In the genomic region with DNA sequence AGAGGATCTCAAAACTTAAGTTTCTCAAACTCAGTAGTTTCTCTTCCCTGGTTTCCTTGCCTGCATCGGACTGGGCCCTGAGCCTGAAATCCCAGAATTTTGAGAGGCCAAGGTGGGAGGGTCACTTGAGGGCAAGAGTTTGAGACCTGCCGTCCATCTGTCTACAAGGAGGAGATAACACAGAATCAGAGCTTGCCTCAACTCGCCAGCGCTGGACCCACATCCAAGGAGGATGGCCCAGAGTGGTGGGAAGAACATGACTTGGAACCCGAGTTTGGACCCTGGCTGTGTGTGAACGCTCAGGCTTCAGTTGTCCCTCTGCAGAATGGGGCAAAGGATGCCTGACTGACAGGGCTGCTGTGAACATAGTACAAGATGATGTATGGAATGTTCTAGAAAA, we compare ENCODE assay signal across 1 cellular context.
TF ChIP-seq lines count a peak whose summit lies in the region.

No MANE protein-coding gene starts in this region.

TF ChIP-seq in SK-N-SH treated with all-trans-retinoic acid at 6 μM for 48 hours, 23 proteins besides CTCF, POLR2A, EP300 and RAD21 (continued from another document):
- TF ChIP-seq, protein P1, sequence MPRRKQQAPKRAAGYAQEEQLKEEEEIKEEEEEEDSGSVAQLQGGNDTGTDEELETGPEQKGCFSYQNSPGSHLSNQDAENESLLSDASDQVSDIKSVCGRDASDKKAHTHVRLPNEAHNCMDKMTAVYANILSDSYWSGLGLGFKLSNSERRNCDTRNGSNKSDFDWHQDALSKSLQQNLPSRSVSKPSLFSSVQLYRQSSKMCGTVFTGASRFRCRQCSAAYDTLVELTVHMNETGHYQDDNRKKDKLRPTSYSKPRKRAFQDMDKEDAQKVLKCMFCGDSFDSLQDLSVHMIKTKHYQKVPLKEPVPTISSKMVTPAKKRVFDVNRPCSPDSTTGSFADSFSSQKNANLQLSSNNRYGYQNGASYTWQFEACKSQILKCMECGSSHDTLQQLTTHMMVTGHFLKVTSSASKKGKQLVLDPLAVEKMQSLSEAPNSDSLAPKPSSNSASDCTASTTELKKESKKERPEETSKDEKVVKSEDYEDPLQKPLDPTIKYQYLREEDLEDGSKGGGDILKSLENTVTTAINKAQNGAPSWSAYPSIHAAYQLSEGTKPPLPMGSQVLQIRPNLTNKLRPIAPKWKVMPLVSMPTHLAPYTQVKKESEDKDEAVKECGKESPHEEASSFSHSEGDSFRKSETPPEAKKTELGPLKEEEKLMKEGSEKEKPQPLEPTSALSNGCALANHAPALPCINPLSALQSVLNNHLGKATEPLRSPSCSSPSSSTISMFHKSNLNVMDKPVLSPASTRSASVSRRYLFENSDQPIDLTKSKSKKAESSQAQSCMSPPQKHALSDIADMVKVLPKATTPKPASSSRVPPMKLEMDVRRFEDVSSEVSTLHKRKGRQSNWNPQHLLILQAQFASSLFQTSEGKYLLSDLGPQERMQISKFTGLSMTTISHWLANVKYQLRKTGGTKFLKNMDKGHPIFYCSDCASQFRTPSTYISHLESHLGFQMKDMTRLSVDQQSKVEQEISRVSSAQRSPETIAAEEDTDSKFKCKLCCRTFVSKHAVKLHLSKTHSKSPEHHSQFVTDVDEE (CRISPR knock-in tag; IDR thresholded peaks at IDR 0.05) = no peak
- TF ChIP-seq ZFP3 (CRISPR knock-in tag; IDR thresholded peaks at IDR 0.05) = no peak
- TF ChIP-seq ISL1 (CRISPR knock-in tag; IDR thresholded peaks at IDR 0.05) = no peak
- TF ChIP-seq ZNF70 (CRISPR knock-in tag; IDR thresholded peaks at IDR 0.05) = no peak
- no peak for TF ChIP-seq SNAI2 (CRISPR knock-in tag; IDR thresholded peaks at IDR 0.05)
- no peak for TF ChIP-seq ARNTL (CRISPR knock-in tag; IDR thresholded peaks at IDR 0.05; ENCODE audit: borderline replicate concordance, low read depth)
- TF ChIP-seq, protein P2, sequence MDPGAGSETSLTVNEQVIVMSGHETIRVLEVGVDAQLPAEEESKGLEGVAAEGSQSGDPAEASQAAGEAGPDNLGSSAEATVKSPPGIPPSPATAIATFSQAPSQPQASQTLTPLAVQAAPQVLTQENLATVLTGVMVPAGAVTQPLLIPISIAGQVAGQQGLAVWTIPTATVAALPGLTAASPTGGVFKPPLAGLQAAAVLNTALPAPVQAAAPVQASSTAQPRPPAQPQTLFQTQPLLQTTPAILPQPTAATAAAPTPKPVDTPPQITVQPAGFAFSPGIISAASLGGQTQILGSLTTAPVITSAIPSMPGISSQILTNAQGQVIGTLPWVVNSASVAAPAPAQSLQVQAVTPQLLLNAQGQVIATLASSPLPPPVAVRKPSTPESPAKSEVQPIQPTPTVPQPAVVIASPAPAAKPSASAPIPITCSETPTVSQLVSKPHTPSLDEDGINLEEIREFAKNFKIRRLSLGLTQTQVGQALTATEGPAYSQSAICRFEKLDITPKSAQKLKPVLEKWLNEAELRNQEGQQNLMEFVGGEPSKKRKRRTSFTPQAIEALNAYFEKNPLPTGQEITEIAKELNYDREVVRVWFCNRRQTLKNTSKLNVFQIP (CRISPR knock-in tag; IDR thresholded peaks at IDR 0.05; ENCODE audit: borderline replicate concordance, low read depth) = no peak
- TF ChIP-seq, protein P3, sequence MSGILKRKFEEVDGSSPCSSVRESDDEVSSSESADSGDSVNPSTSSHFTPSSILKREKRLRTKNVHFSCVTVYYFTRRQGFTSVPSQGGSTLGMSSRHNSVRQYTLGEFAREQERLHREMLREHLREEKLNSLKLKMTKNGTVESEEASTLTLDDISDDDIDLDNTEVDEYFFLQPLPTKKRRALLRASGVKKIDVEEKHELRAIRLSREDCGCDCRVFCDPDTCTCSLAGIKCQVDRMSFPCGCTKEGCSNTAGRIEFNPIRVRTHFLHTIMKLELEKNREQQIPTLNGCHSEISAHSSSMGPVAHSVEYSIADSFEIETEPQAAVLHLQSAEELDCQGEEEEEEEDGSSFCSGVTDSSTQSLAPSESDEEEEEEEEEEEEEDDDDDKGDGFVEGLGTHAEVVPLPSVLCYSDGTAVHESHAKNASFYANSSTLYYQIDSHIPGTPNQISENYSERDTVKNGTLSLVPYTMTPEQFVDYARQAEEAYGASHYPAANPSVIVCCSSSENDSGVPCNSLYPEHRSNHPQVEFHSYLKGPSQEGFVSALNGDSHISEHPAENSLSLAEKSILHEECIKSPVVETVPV (CRISPR knock-in tag; IDR thresholded peaks at IDR 0.05) = no peak
- no peak for TF ChIP-seq ESRRG (CRISPR knock-in tag; IDR thresholded peaks at IDR 0.05)
- no peak for TF ChIP-seq BACH2 (CRISPR knock-in tag; IDR thresholded peaks at IDR 0.05; ENCODE audit: borderline replicate concordance)
- TF ChIP-seq ZNF8 (CRISPR knock-in tag; IDR thresholded peaks at IDR 0.05) = no peak
- no peak for TF ChIP-seq GLIS3 (CRISPR knock-in tag; IDR thresholded peaks at IDR 0.05)
- TF ChIP-seq CSDC2 (CRISPR knock-in tag; IDR thresholded peaks at IDR 0.05) = no peak
- TF ChIP-seq, protein P4, sequence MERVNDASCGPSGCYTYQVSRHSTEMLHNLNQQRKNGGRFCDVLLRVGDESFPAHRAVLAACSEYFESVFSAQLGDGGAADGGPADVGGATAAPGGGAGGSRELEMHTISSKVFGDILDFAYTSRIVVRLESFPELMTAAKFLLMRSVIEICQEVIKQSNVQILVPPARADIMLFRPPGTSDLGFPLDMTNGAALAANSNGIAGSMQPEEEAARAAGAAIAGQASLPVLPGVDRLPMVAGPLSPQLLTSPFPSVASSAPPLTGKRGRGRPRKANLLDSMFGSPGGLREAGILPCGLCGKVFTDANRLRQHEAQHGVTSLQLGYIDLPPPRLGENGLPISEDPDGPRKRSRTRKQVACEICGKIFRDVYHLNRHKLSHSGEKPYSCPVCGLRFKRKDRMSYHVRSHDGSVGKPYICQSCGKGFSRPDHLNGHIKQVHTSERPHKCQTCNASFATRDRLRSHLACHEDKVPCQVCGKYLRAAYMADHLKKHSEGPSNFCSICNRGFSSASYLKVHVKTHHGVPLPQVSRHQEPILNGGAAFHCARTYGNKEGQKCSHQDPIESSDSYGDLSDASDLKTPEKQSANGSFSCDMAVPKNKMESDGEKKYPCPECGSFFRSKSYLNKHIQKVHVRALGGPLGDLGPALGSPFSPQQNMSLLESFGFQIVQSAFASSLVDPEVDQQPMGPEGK (CRISPR knock-in tag; IDR thresholded peaks at IDR 0.05; ENCODE audit: borderline replicate concordance) = no peak
- TF ChIP-seq, protein P5, sequence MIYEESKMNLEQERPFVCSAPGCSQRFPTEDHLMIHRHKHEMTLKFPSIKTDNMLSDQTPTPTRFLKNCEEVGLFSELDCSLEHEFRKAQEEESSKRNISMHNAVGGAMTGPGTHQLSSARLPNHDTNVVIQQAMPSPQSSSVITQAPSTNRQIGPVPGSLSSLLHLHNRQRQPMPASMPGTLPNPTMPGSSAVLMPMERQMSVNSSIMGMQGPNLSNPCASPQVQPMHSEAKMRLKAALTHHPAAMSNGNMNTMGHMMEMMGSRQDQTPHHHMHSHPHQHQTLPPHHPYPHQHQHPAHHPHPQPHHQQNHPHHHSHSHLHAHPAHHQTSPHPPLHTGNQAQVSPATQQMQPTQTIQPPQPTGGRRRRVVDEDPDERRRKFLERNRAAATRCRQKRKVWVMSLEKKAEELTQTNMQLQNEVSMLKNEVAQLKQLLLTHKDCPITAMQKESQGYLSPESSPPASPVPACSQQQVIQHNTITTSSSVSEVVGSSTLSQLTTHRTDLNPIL (CRISPR knock-in tag; IDR thresholded peaks at IDR 0.05; ENCODE audit: low read depth) = no peak
- TF ChIP-seq TCF4 (CRISPR knock-in tag; IDR thresholded peaks at IDR 0.05; ENCODE audit: borderline replicate concordance) = no peak
- TF ChIP-seq TOX (CRISPR knock-in tag; IDR thresholded peaks at IDR 0.05; ENCODE audit: borderline replicate concordance) = no peak
- no peak for TF ChIP-seq ZFP30 (CRISPR knock-in tag; IDR thresholded peaks at IDR 0.05)
